Comparison of ENCODE assay signal across 22 cellular contexts in genomic region chr2:184695-185094, GRCh38.
"Had no signal": no experiment of that assay in that cellular context is flagged by ENCODE, and none has a peak within 500 bp of the region (broad histone marks: within the 10 kb centered on the region; RNA-seq: fewer than 3 reads in every experiment).

No MANE protein-coding gene starts in this region.

- H3K27me3 ChIP-seq: SJSA1 had no signal

- DNase-seq: KBM-7, MV-4-11, NCI-H1048, NCI-H1105, NCI-H1417, NCI-H1436 treated with DMSO at 0.1 percent for 48 hours, NCI-H1694, NCI-H187 treated with DMSO at 0.1 percent for 48 hours, NCI-H2081, NCI-H2171, NCI-H226, NCI-H446, NCI-H510A, NCI-H524 treated with DMSO at 0.1 percent for 48 hours, NCI-H69, NCI-H774, Right ventricle myocardium superior, RPMI8226, SIG-M5 had no signal

- H3K27ac ChIP-seq: HL-60, SJSA1, SK-N-MC had no signal
